In the genomic region with DNA sequence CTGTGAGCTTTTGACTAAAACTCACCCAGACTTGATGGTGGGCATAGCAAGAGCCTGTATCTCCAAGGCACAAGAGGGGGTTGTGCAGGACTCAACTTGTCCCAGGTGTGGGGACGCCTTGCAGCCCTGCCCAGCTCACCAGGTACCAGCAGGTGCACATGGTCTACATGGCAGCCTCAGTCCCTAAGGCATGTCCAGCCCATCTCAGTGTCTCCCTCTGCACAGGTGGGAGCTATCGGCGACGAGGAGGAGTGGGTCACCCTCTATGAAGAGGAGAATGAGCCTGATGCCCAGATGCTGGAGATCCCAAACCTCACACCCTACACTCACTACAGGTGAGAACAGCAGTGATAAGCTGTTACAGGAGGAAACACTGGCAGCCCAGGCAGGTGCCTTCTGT, we compare ENCODE assay signal across 31 cellular contexts.
"Had no signal": no experiment of that assay in that cellular context is flagged by ENCODE, and none has a peak within 500 bp of the region (broad histone marks: within the 10 kb centered on the region; RNA-seq: fewer than 3 reads in every experiment).

No MANE protein-coding gene starts in this region.

- H3K4me3 ChIP-seq: ascending aorta, breast epithelium, colonic mucosa, esophagus squamous epithelium, gastroesophageal sphincter had no signal

- H3K27ac ChIP-seq: ascending aorta, breast epithelium, colonic mucosa, epithelial cell of prostate, esophagus squamous epithelium, gastroesophageal sphincter, WERI-Rb-1 had no signal

- H3K27ac Mint-ChIP-seq: activated B cell treated with CpG ODN at 0.5 μM for 24 hours; activated CD4-positive, alpha-beta memory T cell treated with anti-CD3 and anti-CD28 coated beads for 36 hours; activated CD4-positive, alpha-beta T cell treated with anti-CD3 and anti-CD28 coated beads for 36 hours; activated CD4-positive, alpha-beta T cell treated with anti-CD3 and anti-CD28 coated beads, Interleukin-2, amount 10 ng/mL, durations not matched to agents 24 days and 14 days; activated CD8-positive, alpha-beta memory T cell treated with anti-CD3 and anti-CD28 coated beads, Interleukin-2, amount 10 ng/mL, durations not matched to agents 7 days and 5 days; activated CD8-positive, alpha-beta T cell treated with anti-CD3 and anti-CD28 coated beads, Interleukin-2, amount 10 ng/mL, durations not matched to agents 7 days and 5 days; activated naive CD4-positive, alpha-beta T cell treated with anti-CD3 and anti-CD28 coated beads, Interleukin-2, amount 10 ng/mL, durations not matched to agents 7 days and 5 days; activated naive CD4-positive, alpha-beta T cell treated with anti-CD3 and anti-CD28 coated beads, Interleukin-2, amount 50 U/mL, for 72 hours; activated naive CD8-positive, alpha-beta T cell treated with anti-CD3 and anti-CD28 coated beads, Interleukin-2, amount 10 ng/mL, durations not matched to agents 7 days and 5 days; activated T-helper 1 cell treated with anti-CD3 and anti-CD28 coated beads, Interleukin-12 subunit alpha, Interleukin-12 subunit beta, Interleukin-2, Interleukin-4 antibody, amounts not matched to agents 30 ng/mL and 10 ng/mL and 1 ng/mL, durations not matched to agents 14 hours and 24 hours and 36 hours; activated T-helper 2 cell treated with anti-CD3 and anti-CD28 coated beads, Interferon-gamma antibody, Interleukin-2, Interleukin-4, amounts not matched to agents 10 μg/mL and 5 μg/mL and 100 μg/mL, durations not matched to agents 14 hours and 24 hours and 36 hours; brain; T-helper 17 cell; T-helper 2 cell treated with Interferon-gamma antibody and Interleukin-4, amounts not matched to agents 5 μg/mL and 100 μg/mL, for 36 hours had no signal

- H3K36me3 Mint-ChIP-seq: activated CD4-positive, alpha-beta memory T cell treated with anti-CD3 and anti-CD28 coated beads for 36 hours; activated CD8-positive, alpha-beta memory T cell treated with anti-CD3 and anti-CD28 coated beads, Interleukin-2, amount 10 ng/mL, durations not matched to agents 7 days and 5 days; activated naive CD4-positive, alpha-beta T cell treated with anti-CD3 and anti-CD28 coated beads, Interleukin-2, amount 10 ng/mL, durations not matched to agents 7 days and 5 days; activated naive CD8-positive, alpha-beta T cell treated with anti-CD3 and anti-CD28 coated beads, Interleukin-2, amount 10 ng/mL, durations not matched to agents 7 days and 5 days had no signal

- ATAC-seq: activated CD4-positive, alpha-beta T cell treated with anti-CD3 and anti-CD28 coated beads for 36 hours; activated CD8-positive, alpha-beta memory T cell treated with anti-CD3 and anti-CD28 coated beads, Interleukin-2, amount 10 ng/mL, durations not matched to agents 7 days and 5 days; activated CD8-positive, alpha-beta T cell treated with anti-CD3 and anti-CD28 coated beads, Interleukin-2, amount 10 ng/mL, durations not matched to agents 7 days and 5 days; activated naive CD4-positive, alpha-beta T cell treated with anti-CD3 and anti-CD28 coated beads, Interleukin-2, amount 50 U/mL, for 72 hours; gastroesophageal sphincter; T-helper 17 cell had no signal

- H3K27me3 Mint-ChIP-seq: activated B cell treated with CpG ODN at 0.5 μM for 24 hours; activated CD4-positive, alpha-beta memory T cell treated with anti-CD3 and anti-CD28 coated beads for 36 hours; activated CD4-positive, alpha-beta T cell treated with anti-CD3 and anti-CD28 coated beads for 36 hours; activated CD4-positive, alpha-beta T cell treated with anti-CD3 and anti-CD28 coated beads, Interleukin-2, amount 10 ng/mL, durations not matched to agents 24 days and 14 days; activated CD8-positive, alpha-beta memory T cell treated with anti-CD3 and anti-CD28 coated beads, Interleukin-2, amount 10 ng/mL, durations not matched to agents 7 days and 5 days; activated naive CD4-positive, alpha-beta T cell treated with anti-CD3 and anti-CD28 coated beads, Interleukin-2, amount 10 ng/mL, durations not matched to agents 7 days and 5 days; activated naive CD8-positive, alpha-beta T cell treated with anti-CD3 and anti-CD28 coated beads, Interleukin-2, amount 10 ng/mL, durations not matched to agents 7 days and 5 days; brain had no signal

- H3K4me1 Mint-ChIP-seq: activated B cell treated with CpG ODN at 0.5 μM for 24 hours; activated CD4-positive, alpha-beta T cell treated with anti-CD3 and anti-CD28 coated beads for 36 hours; activated CD4-positive, alpha-beta T cell treated with anti-CD3 and anti-CD28 coated beads, Interleukin-2, amount 10 ng/mL, durations not matched to agents 24 days and 14 days; activated CD8-positive, alpha-beta memory T cell treated with anti-CD3 and anti-CD28 coated beads, Interleukin-2, amount 10 ng/mL, durations not matched to agents 7 days and 5 days; activated naive CD4-positive, alpha-beta T cell treated with anti-CD3 and anti-CD28 coated beads, Interleukin-2, amount 10 ng/mL, durations not matched to agents 7 days and 5 days; activated naive CD8-positive, alpha-beta T cell treated with anti-CD3 and anti-CD28 coated beads, Interleukin-2, amount 10 ng/mL, durations not matched to agents 7 days and 5 days; T-helper 17 cell had no signal

- H3K36me3 ChIP-seq: breast epithelium, colonic mucosa, esophagus squamous epithelium had no signal

- H3K27me3 ChIP-seq: ascending aorta, breast epithelium, colonic mucosa, gastroesophageal sphincter had no signal

- H3K4me3 Mint-ChIP-seq: activated B cell treated with CpG ODN at 0.5 μM for 24 hours; activated CD4-positive, alpha-beta memory T cell treated with anti-CD3 and anti-CD28 coated beads for 36 hours; activated CD4-positive, alpha-beta T cell treated with anti-CD3 and anti-CD28 coated beads for 36 hours; activated CD4-positive, alpha-beta T cell treated with anti-CD3 and anti-CD28 coated beads, Interleukin-2, amount 10 ng/mL, durations not matched to agents 24 days and 14 days; activated CD8-positive, alpha-beta memory T cell treated with anti-CD3 and anti-CD28 coated beads, Interleukin-2, amount 10 ng/mL, durations not matched to agents 7 days and 5 days; activated CD8-positive, alpha-beta T cell treated with anti-CD3 and anti-CD28 coated beads, Interleukin-2, amount 10 ng/mL, durations not matched to agents 7 days and 5 days; activated naive CD4-positive, alpha-beta T cell treated with anti-CD3 and anti-CD28 coated beads, Interleukin-2, amount 10 ng/mL, durations not matched to agents 7 days and 5 days; activated naive CD8-positive, alpha-beta T cell treated with anti-CD3 and anti-CD28 coated beads, Interleukin-2, amount 10 ng/mL, durations not matched to agents 7 days and 5 days; activated T-helper 1 cell treated with anti-CD3 and anti-CD28 coated beads, Interleukin-12 subunit alpha, Interleukin-12 subunit beta, Interleukin-2, Interleukin-4 antibody, amounts not matched to agents 30 ng/mL and 10 ng/mL and 1 ng/mL, durations not matched to agents 14 hours and 24 hours and 36 hours; brain; T-helper 17 cell; T-helper 2 cell treated with Interferon-gamma antibody and Interleukin-4, amounts not matched to agents 5 μg/mL and 100 μg/mL, for 36 hours had no signal

- DNase-seq: activated B cell treated with CpG ODN at 0.5 μM for 24 hours; activated CD4-positive, alpha-beta memory T cell treated with anti-CD3 and anti-CD28 coated beads for 36 hours; activated CD4-positive, alpha-beta T cell treated with anti-CD3 and anti-CD28 coated beads for 36 hours; activated CD4-positive, alpha-beta T cell treated with anti-CD3 and anti-CD28 coated beads, Interleukin-2, amount 10 ng/mL, durations not matched to agents 24 days and 14 days; activated CD4-positive, CD25-positive, alpha-beta regulatory T cell treated with anti-CD3 and anti-CD28 coated beads, Interleukin-2, amount 50 U/mL, for 72 hours; activated CD8-positive, alpha-beta memory T cell treated with anti-CD3 and anti-CD28 coated beads, Interleukin-2, amount 10 ng/mL, durations not matched to agents 7 days and 5 days; activated CD8-positive, alpha-beta memory T cell treated with anti-CD3 and anti-CD28 coated beads, Interleukin-2, amount 50 U/mL, for 4 hours; activated CD8-positive, alpha-beta T cell treated with anti-CD3 and anti-CD28 coated beads, Interleukin-2, amount 10 ng/mL, durations not matched to agents 7 days and 5 days; activated effector memory CD4-positive, alpha-beta T cell treated with anti-CD3 and anti-CD28 coated beads, Interleukin-2, amount 50 U/mL, for 16 hours; activated naive CD4-positive, alpha-beta T cell; activated naive CD4-positive, alpha-beta T cell treated with anti-CD3 and anti-CD28 coated beads, Interleukin-2, amount 10 ng/mL, durations not matched to agents 7 days and 5 days; activated naive CD8-positive, alpha-beta T cell treated with anti-CD3 and anti-CD28 coated beads, Interleukin-2, amount 10 ng/mL, durations not matched to agents 7 days and 5 days; activated T-cell treated with anti-CD3 and anti-CD28 coated beads, Interleukin-2, amount 50 U/mL, for 1 hour; activated T-cell treated with anti-CD3 and anti-CD28 coated beads, Interleukin-2, amount 50 U/mL, for 48 hours; colonic mucosa; effector CD8-positive, alpha-beta T cell; esophagus squamous epithelium; foreskin melanocyte; T-helper 1 cell; T-helper 17 cell; T1000; WERI-Rb-1 had no signal

- H3K4me1 ChIP-seq: ascending aorta, breast epithelium, colonic mucosa, gastroesophageal sphincter had no signal

- H3K9me3 ChIP-seq: ascending aorta, breast epithelium, colonic mucosa, esophagus squamous epithelium, gastroesophageal sphincter had no signal

- H3K9me3 Mint-ChIP-seq: activated B cell treated with CpG ODN at 0.5 μM for 24 hours; activated CD4-positive, alpha-beta memory T cell treated with anti-CD3 and anti-CD28 coated beads for 36 hours; activated naive CD4-positive, alpha-beta T cell treated with anti-CD3 and anti-CD28 coated beads, Interleukin-2, amount 10 ng/mL, durations not matched to agents 7 days and 5 days; activated naive CD4-positive, alpha-beta T cell treated with anti-CD3 and anti-CD28 coated beads, Interleukin-2, amount 50 U/mL, for 72 hours; activated naive CD8-positive, alpha-beta T cell treated with anti-CD3 and anti-CD28 coated beads, Interleukin-2, amount 10 ng/mL, durations not matched to agents 7 days and 5 days; activated T-helper 1 cell treated with anti-CD3 and anti-CD28 coated beads, Interleukin-12 subunit alpha, Interleukin-12 subunit beta, Interleukin-2, Interleukin-4 antibody, amounts not matched to agents 30 ng/mL and 10 ng/mL and 1 ng/mL, durations not matched to agents 14 hours and 24 hours and 36 hours; activated T-helper 2 cell treated with anti-CD3 and anti-CD28 coated beads, Interferon-gamma antibody, Interleukin-2, Interleukin-4, amounts not matched to agents 10 μg/mL and 5 μg/mL and 100 μg/mL, durations not matched to agents 14 hours and 24 hours and 36 hours; T-helper 2 cell treated with Interferon-gamma antibody and Interleukin-4, amounts not matched to agents 5 μg/mL and 100 μg/mL, for 36 hours had no signal
